10 cellular contexts compared by ENCODE assay signal in the genomic region with DNA sequence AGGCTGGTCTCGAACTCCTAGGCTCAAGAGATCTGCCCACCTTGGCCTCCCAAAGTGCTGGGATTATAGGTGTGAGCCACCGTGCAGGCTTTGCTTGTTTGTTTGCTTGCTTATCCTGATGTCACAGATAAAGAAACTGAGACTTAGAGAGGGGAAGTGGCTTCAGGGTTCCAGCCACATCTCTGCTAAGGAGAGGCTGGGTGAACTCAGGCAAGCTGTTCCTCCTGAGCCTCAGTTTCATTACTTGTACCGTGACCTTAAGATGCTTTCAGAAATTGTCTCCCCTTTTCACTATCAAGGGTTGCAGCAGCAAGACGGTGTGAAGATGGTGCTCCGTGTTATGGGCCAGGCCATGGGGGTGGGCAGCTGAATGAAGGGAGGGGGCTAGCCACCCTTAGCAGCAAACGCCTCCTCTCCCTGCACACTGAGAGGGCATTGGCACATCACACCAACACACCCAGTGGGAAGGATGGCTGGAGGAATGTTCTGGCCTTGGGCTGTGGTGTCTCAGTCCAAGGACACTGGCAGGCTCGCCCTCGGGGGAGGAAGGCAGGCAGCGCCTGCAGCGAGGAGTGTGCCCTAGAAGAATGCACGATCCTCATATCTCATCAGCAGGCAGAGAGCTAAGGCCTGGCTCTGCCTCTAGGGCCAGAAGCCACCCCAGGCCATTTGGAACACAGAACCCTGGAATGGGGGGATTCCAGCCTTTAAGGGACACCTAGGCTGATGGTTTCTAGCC. TPM values are rescaled to one million over a fixed set of nuclear protein-coding genes. Genes with fewer than 3 reads are reported as not detected.
A peak's percentile ranks its signal among the peaks of the same experiment; 100 is the strongest.
DNase-seq lines count a peak whose midpoint lies in the region; ATAC-seq and TF ChIP-seq lines count a peak whose summit lies in the region.
"Had no signal": no experiment of that assay in that cellular context is flagged by ENCODE, and none has a peak within 500 bp of the region (broad histone marks: within the 10 kb centered on the region; RNA-seq: fewer than 3 reads in every experiment).

No MANE protein-coding gene starts in this region.

- no peaks in the 10 kb centered on the region for H3K79me2 ChIP-seq in OCI-LY7 (ENCODE audit: insufficient read depth, low read depth, low read length)

- peaks cover 27% of the 10 kb centered on the region for H3K4me1 Mint-ChIP-seq in activated CD4-positive, alpha-beta T cell treated with anti-CD3 and anti-CD28 coated beads, Interleukin-2, amount 10 ng/mL, durations not matched to agents 7 days and 5 days
- peaks cover 15% of the 10 kb centered on the region for H3K4me1 Mint-ChIP-seq in activated T-helper 2 cell treated with anti-CD3 and anti-CD28 coated beads, Interferon-gamma antibody, Interleukin-2, Interleukin-4, amounts not matched to agents 10 μg/mL and 5 μg/mL and 100 μg/mL, durations not matched to agents 14 hours and 24 hours and 36 hours (ENCODE audit: low read depth)

- no peaks in the 10 kb centered on the region for H3K27me3 Mint-ChIP-seq in activated CD4-positive, alpha-beta T cell treated with anti-CD3 and anti-CD28 coated beads, Interleukin-2, amount 10 ng/mL, durations not matched to agents 7 days and 5 days
- no peaks in the 10 kb centered on the region for H3K27me3 Mint-ChIP-seq in activated T-helper 2 cell treated with anti-CD3 and anti-CD28 coated beads, Interferon-gamma antibody, Interleukin-2, Interleukin-4, amounts not matched to agents 10 μg/mL and 5 μg/mL and 100 μg/mL, durations not matched to agents 14 hours and 24 hours and 36 hours (ENCODE audit: low read depth)

- H3K36me3 ChIP-seq in OCI-LY7 (ENCODE audit: insufficient read depth, low read length), result peaks cover 12% of the 10 kb centered on the region; the same call in 1 of the 2 replicates

- DNase-seq in activated CD4-positive, alpha-beta T cell treated with anti-CD3 and anti-CD28 coated beads, Interleukin-2, amount 10 ng/mL, durations not matched to agents 7 days and 5 days, result peak; percentile 35
- no peak for DNase-seq in activated CD4-positive, alpha-beta T cell treated with anti-CD3 and anti-CD28 coated beads for 1 hour
- DNase-seq in activated T-helper 2 cell treated with anti-CD3 and anti-CD28 coated beads, Interferon-gamma antibody, Interleukin-2, Interleukin-4, amounts not matched to agents 10 μg/mL and 5 μg/mL and 100 μg/mL, durations not matched to agents 14 hours and 24 hours and 36 hours (ENCODE audit: low spot score), result no peak
- DNase-seq in substantia nigra (lab: John Stamatoyannopoulos, UW) (peak in 4 of 49 donors; percentile 14 to 35 (median 22)), NCI-H2107 treated with DMSO at 0.1 percent for 48 hours (lab: John Stamatoyannopoulos, UW; ENCODE audit: unreplicated experiment) (no peak), OCI-LY7 (ENCODE audit: low spot score) (no peak), COR-L47 (lab: John Stamatoyannopoulos, UW) (no peak)
- DNase-seq: midbrain had no signal

- intact Hi-C loops in activated T-helper 2 cell treated with anti-CD3 and anti-CD28 coated beads, Interferon-gamma antibody, Interleukin-2, Interleukin-4, amounts not matched to agents 10 μg/mL and 5 μg/mL and 100 μg/mL, durations not matched to agents 14 hours and 24 hours and 36 hours (cut with micrococcal nuclease), result no loop called here
- intact Hi-C loops in OCI-LY7 (cut with micrococcal nuclease; ENCODE audit: unreplicated experiment), result no loop called here

- ATAC-seq in HG02852 (IDR thresholded peaks at IDR 0.05; ENCODE audit: unreplicated experiment), result peak; percentile 98

- CTCF ChIA-PET in activated CD4-positive, alpha-beta T cell treated with anti-CD3 and anti-CD28 coated beads, Interleukin-2, amount 10 ng/mL, durations not matched to agents 7 days and 5 days (lab: Charles Lee), result interaction anchor here (1.2 to 1.4 kb wide), 4 partner anchors 9 to 73 kb away, joined by 3 to 7 read pairs (median 4); no protein-coding TSS in a partner anchor
- CTCF ChIA-PET in OCI-LY7 (lab: Charles Lee; ENCODE audit: unreplicated experiment), result no interaction called here

- H3K27ac Mint-ChIP-seq in activated CD4-positive, alpha-beta T cell treated with anti-CD3 and anti-CD28 coated beads, Interleukin-2, amount 10 ng/mL, durations not matched to agents 7 days and 5 days, result peak overlapping the region; percentile 67
- peak overlapping the region; percentile 33 for H3K27ac Mint-ChIP-seq in activated T-helper 2 cell treated with anti-CD3 and anti-CD28 coated beads, Interferon-gamma antibody, Interleukin-2, Interleukin-4, amounts not matched to agents 10 μg/mL and 5 μg/mL and 100 μg/mL, durations not matched to agents 14 hours and 24 hours and 36 hours

- no peak for TF ChIP-seq CTCF in OCI-LY7 (conservative IDR thresholded peaks at IDR 0.05; ENCODE audit: low read length)

- H3K9me3 Mint-ChIP-seq in activated CD4-positive, alpha-beta T cell treated with anti-CD3 and anti-CD28 coated beads, Interleukin-2, amount 10 ng/mL, durations not matched to agents 7 days and 5 days, result no peaks in the 10 kb centered on the region
- H3K9me3 Mint-ChIP-seq in activated T-helper 2 cell treated with anti-CD3 and anti-CD28 coated beads, Interferon-gamma antibody, Interleukin-2, Interleukin-4, amounts not matched to agents 10 μg/mL and 5 μg/mL and 100 μg/mL, durations not matched to agents 14 hours and 24 hours and 36 hours, result no peaks in the 10 kb centered on the region

- no peaks in the 10 kb centered on the region for H3K36me3 Mint-ChIP-seq in activated CD4-positive, alpha-beta T cell treated with anti-CD3 and anti-CD28 coated beads, Interleukin-2, amount 10 ng/mL, durations not matched to agents 7 days and 5 days (ENCODE audit: low read depth)
- H3K36me3 Mint-ChIP-seq in activated T-helper 2 cell treated with anti-CD3 and anti-CD28 coated beads, Interferon-gamma antibody, Interleukin-2, Interleukin-4, amounts not matched to agents 10 μg/mL and 5 μg/mL and 100 μg/mL, durations not matched to agents 14 hours and 24 hours and 36 hours (ENCODE audit: low read depth), result no peaks in the 10 kb centered on the region

- H3K4me3 ChIP-seq in OCI-LY7 (ENCODE audit: low read depth, low read length, poor library complexity, severe bottlenecking), result no peak overlapping the region

- no TSS peak for BruUV-seq in OCI-LY7 (replicated peaks; lab: Mats Ljungman, UMichigan)

- H3K27ac ChIP-seq in substantia nigra (ENCODE audit: low read depth, low read length, poor library complexity, severe bottlenecking) (peak overlapping the region; percentile 69), OCI-LY7 (ENCODE audit: low read depth, low read length, poor library complexity, severe bottlenecking) (no peak overlapping the region)

- no peak overlapping the region for H3K4me2 ChIP-seq in OCI-LY7 (ENCODE audit: low read length)

- POLR2A ChIA-PET in activated CD4-positive, alpha-beta T cell treated with anti-CD3 and anti-CD28 coated beads, Interleukin-2, amount 10 ng/mL, durations not matched to agents 7 days and 5 days (lab: Charles Lee), result interaction anchor here (1.1 kb wide), 1 partner anchor 8 kb away, joined by 3 read pairs; no protein-coding TSS in a partner anchor
- POLR2A ChIA-PET in OCI-LY7 (lab: Charles Lee), result no interaction called here

- H3K4me1 ChIP-seq in OCI-LY7 (ENCODE audit: insufficient read depth, low read length, poor library complexity, severe bottlenecking), result no peaks in the 10 kb centered on the region

- no peaks in the 10 kb centered on the region for H4K20me1 ChIP-seq in OCI-LY7 (ENCODE audit: insufficient read depth, low read length)

- H3K4me3 Mint-ChIP-seq in activated CD4-positive, alpha-beta T cell treated with anti-CD3 and anti-CD28 coated beads, Interleukin-2, amount 10 ng/mL, durations not matched to agents 7 days and 5 days, result no peak overlapping the region
- H3K4me3 Mint-ChIP-seq in activated T-helper 2 cell treated with anti-CD3 and anti-CD28 coated beads, Interferon-gamma antibody, Interleukin-2, Interleukin-4, amounts not matched to agents 10 μg/mL and 5 μg/mL and 100 μg/mL, durations not matched to agents 14 hours and 24 hours and 36 hours (ENCODE audit: low read depth), result no peak overlapping the region

- H3K9me3 ChIP-seq in OCI-LY7 (ENCODE audit: low read length), result no peaks in the 10 kb centered on the region

- no peaks in the 10 kb centered on the region for H3K9me2 ChIP-seq in OCI-LY7 (ENCODE audit: insufficient read depth, low read length)

- no peak overlapping the region for H2AFZ ChIP-seq in OCI-LY7 (ENCODE audit: low read length)

RNA-seq across cellular contexts. Expression of a gene that starts 48.2 kb away (rescaled TPM):
- total RNA-seq in activated CD4-positive, alpha-beta T cell treated with anti-CD3 and anti-CD28 coated beads, Interleukin-2, amount 10 ng/mL, durations not matched to agents 7 days and 5 days, result not detected
- total RNA-seq in activated T-helper 2 cell treated with anti-CD3 and anti-CD28 coated beads, Interferon-gamma antibody, Interleukin-2, Interleukin-4, amounts not matched to agents 10 μg/mL and 5 μg/mL and 100 μg/mL, durations not matched to agents 14 hours and 24 hours and 36 hours, result not detected in 2 replicates
- 0.18 TPM in 1 of 2 replicates, not detected in the other for total RNA-seq in OCI-LY7 (2014; rRNA removed; shearing (Covaris generic))
- total RNA-seq in OCI-LY7 (2022), result not detected in 2 replicates
- total RNA-seq: A172 had no signal

RNA-seq across cellular contexts. Expression of a gene that starts 54.1 kb away (rescaled TPM):
- 10 to 100 TPM; 33.5 to 35.3 TPM for total RNA-seq in activated CD4-positive, alpha-beta T cell treated with anti-CD3 and anti-CD28 coated beads, Interleukin-2, amount 10 ng/mL, durations not matched to agents 7 days and 5 days
- 24.0 and 28.6 TPM in 2 replicates for total RNA-seq in activated T-helper 2 cell treated with anti-CD3 and anti-CD28 coated beads, Interferon-gamma antibody, Interleukin-2, Interleukin-4, amounts not matched to agents 10 μg/mL and 5 μg/mL and 100 μg/mL, durations not matched to agents 14 hours and 24 hours and 36 hours
- 37.6 and 38.3 TPM in 2 replicates for total RNA-seq in OCI-LY7 (2014; rRNA removed; shearing (Covaris generic))
- 33.0 and 36.8 TPM in 2 replicates for total RNA-seq in OCI-LY7 (2022)
